17 cellular contexts compared by ENCODE assay signal in the genomic region with DNA sequence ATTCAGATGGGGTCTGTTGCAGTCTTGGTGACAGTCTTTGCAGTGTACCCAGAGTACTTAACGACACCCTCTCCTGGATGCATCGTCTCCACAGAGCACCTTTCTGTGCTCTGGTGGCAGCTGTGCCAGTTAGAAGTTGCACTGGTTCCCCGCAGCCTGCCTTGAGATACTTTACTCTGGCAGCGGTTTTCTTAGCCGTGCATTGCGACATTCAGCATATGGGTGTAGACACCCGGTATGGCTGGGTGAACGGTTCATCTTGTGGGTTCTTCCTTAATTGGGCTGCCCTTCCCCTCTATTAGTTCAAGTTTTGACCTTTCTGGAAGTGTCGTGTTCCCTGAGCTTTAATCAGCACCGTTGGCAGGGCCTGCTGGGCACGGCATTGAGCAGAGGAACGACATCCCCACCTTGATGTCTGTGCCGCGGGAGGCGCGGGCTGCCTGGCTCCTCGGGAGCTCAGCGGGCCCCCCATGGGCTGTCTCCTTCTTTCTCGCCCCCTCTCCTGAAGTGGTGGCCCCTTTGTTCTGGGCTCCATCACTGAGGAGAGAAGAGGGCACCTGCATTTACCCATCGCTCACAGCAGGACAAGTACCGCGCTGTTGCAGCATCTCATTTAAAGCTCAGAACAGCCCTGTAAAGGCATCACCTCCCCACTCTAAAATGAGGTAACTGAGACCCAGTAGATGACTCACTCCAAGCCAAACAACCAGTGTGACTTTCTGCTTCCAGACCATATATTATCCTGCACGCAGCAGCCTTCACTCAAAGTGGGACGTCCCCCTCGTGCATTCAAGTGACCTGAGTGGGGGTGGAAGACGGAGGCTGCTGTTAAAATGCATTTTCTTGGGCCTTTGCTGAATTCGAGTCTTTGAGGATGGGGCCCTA. TPM values are rescaled to one million over a fixed set of nuclear protein-coding genes. Genes with fewer than 3 reads are reported as not detected.
A peak's percentile ranks its signal among the peaks of the same experiment; 100 is the strongest.
DNase-seq lines count a peak whose midpoint lies in the region; ATAC-seq, FAIRE-seq and TF ChIP-seq lines count a peak whose summit lies in the region.
"Had no signal": no experiment of that assay in that cellular context is flagged by ENCODE, and none has a peak within 500 bp of the region (broad histone marks: within the 10 kb centered on the region; RNA-seq: fewer than 3 reads in every experiment).

No MANE protein-coding gene starts in this region.

- TF ChIP-seq CTCF in NB4 (IDR thresholded peaks at IDR 0.05; ENCODE audit: low read depth, low read length): no peak
- TF ChIP-seq CTCF in natural killer cell (IDR thresholded peaks at IDR 0.05): no peak
- TF ChIP-seq CTCF in CD4-positive, alpha-beta T cell (IDR thresholded peaks at IDR 0.05): no peak

- H3K4me3 ChIP-seq in NB4 (ENCODE audit: low read depth, low read length): no peak overlapping the region

- H3K9me3 ChIP-seq in CD4-positive, alpha-beta T cell (ENCODE audit: control insufficient read depth, low read length): no peaks in the 10 kb centered on the region

- no peaks in the 10 kb centered on the region for H3K9me3 Mint-ChIP-seq in natural killer cell
- no peaks in the 10 kb centered on the region for H3K9me3 Mint-ChIP-seq in CD4-positive, alpha-beta T cell
- H3K9me3 Mint-ChIP-seq: activated naive CD4-positive, alpha-beta T cell treated with anti-CD3 and anti-CD28 coated beads, Interleukin-2, amount 50 U/mL, for 72 hours; central memory CD8-positive, alpha-beta T cell; type B pancreatic cell had no signal

- H3K27me3 Mint-ChIP-seq in natural killer cell (ENCODE audit: low read depth in 2 of 2): peaks cover 37 to 49% of the 10 kb centered on the region in 2 donors
- peaks cover 14% of the 10 kb centered on the region for H3K27me3 Mint-ChIP-seq in CD4-positive, alpha-beta T cell

- intact Hi-C loops in natural killer cell (cut with micrococcal nuclease): no loop called here
- intact Hi-C loops in CD4-positive, alpha-beta T cell (cut with DNase I, micrococcal nuclease): no loop called here

- POLR2A ChIA-PET in CD4-positive, alpha-beta T cell (lab: Charles Lee): interaction anchor here (1.0 kb wide), 1 partner anchor 14 kb away, joined by 4 read pairs; no protein-coding TSS in a partner anchor

- TF ChIP-seq POLR2A in NB4 (IDR thresholded peaks at IDR 0.05; ENCODE audit: extremely low read depth, insufficient read length) (no peak), GM12891 (IDR thresholded peaks at IDR 0.05; ENCODE audit: low read depth, low read length) (no peak)

- H3K27ac Mint-ChIP-seq in natural killer cell: no peak overlapping the region
- H3K27ac Mint-ChIP-seq in CD4-positive, alpha-beta T cell: no peak overlapping the region
- H3K27ac Mint-ChIP-seq: type B pancreatic cell had no signal

- peak; percentile 42 for DNase-seq in COLO668 (lab: John Stamatoyannopoulos, UW; ENCODE audit: unreplicated experiment)
- DNase-seq in NB4 (ENCODE audit: low read depth): peak; percentile 90
- peak; percentile 20 for DNase-seq in amniotic epithelial cell (ENCODE audit: low read depth)
- DNase-seq in natural killer cell: no peak
- DNase-seq in CD4-positive, alpha-beta T cell: no peak
- no peak for DNase-seq in superior temporal gyrus (ENCODE audit: extremely low spot score)
- DNase-seq in GM12891 (ENCODE audit: insufficient read length, low spot score): no peak
- DNase-seq: activated CD4-positive, CD25-positive, alpha-beta regulatory T cell; EL; NCI-H187 treated with DMSO at 0.1 percent for 48 hours; SW 1271 had no signal

- no peaks in the 10 kb centered on the region for H3K36me3 Mint-ChIP-seq in natural killer cell
- H3K36me3 Mint-ChIP-seq in CD4-positive, alpha-beta T cell (ENCODE audit: low read depth): no peaks in the 10 kb centered on the region
- H3K36me3 Mint-ChIP-seq: activated naive CD4-positive, alpha-beta T cell treated with anti-CD3 and anti-CD28 coated beads, Interleukin-2, amount 50 U/mL, for 72 hours had no signal

- CTCF ChIA-PET in CD4-positive, alpha-beta T cell (lab: Charles Lee): interaction anchor here (1.3 kb wide), 1 partner anchor 14 kb away, joined by 3 read pairs; no protein-coding TSS in a partner anchor

- H3K4me3 Mint-ChIP-seq in natural killer cell: no peak overlapping the region
- H3K4me3 Mint-ChIP-seq in CD4-positive, alpha-beta T cell: no peak overlapping the region
- H3K4me3 Mint-ChIP-seq: central memory CD8-positive, alpha-beta T cell had no signal

- no peaks in the 10 kb centered on the region for H3K27me3 ChIP-seq in CD4-positive, alpha-beta T cell (ENCODE audit: control insufficient read depth, insufficient read depth, low read length)

- FAIRE-seq in GM12891 (lab: Jason Lieb, UNC): no peak
- FAIRE-seq: islet of Langerhans had no signal

- H3K27ac ChIP-seq in CD4-positive, alpha-beta T cell (ENCODE audit: low read depth, low read length): no peak overlapping the region

- H3K4me1 Mint-ChIP-seq in natural killer cell: peaks cover 19 to 29% of the 10 kb centered on the region in 2 donors
- H3K4me1 Mint-ChIP-seq in CD4-positive, alpha-beta T cell (ENCODE audit: low read depth): peaks cover 11% of the 10 kb centered on the region

- peak in 2 of 3 donors; percentile 51 to 64 for ATAC-seq in natural killer cell
- no peak for ATAC-seq in CD4-positive, alpha-beta T cell (ENCODE audit: poor library complexity)
- ATAC-seq in SK-N-SH treated with all-trans-retinoic acid at 6 μM for 48 hours: no peak

TF ChIP-seq in SK-N-SH treated with all-trans-retinoic acid at 6 μM for 48 hours, 23 proteins besides CTCF, POLR2A, EP300 and RAD21 (continues in another document):
- TF ChIP-seq ISL1 (CRISPR knock-in tag; IDR thresholded peaks at IDR 0.05): no peak
- no peak for TF ChIP-seq PPARA (CRISPR knock-in tag; IDR thresholded peaks at IDR 0.05; ENCODE audit: borderline replicate concordance)
- no peak for TF ChIP-seq CSDC2 (CRISPR knock-in tag; IDR thresholded peaks at IDR 0.05)
- no peak for TF ChIP-seq GLIS3 (CRISPR knock-in tag; IDR thresholded peaks at IDR 0.05)
- TF ChIP-seq BACH2 (CRISPR knock-in tag; IDR thresholded peaks at IDR 0.05; ENCODE audit: borderline replicate concordance): no peak
- no peak for TF ChIP-seq OSR1 (CRISPR knock-in tag; IDR thresholded peaks at IDR 0.05)
- TF ChIP-seq, protein P1, sequence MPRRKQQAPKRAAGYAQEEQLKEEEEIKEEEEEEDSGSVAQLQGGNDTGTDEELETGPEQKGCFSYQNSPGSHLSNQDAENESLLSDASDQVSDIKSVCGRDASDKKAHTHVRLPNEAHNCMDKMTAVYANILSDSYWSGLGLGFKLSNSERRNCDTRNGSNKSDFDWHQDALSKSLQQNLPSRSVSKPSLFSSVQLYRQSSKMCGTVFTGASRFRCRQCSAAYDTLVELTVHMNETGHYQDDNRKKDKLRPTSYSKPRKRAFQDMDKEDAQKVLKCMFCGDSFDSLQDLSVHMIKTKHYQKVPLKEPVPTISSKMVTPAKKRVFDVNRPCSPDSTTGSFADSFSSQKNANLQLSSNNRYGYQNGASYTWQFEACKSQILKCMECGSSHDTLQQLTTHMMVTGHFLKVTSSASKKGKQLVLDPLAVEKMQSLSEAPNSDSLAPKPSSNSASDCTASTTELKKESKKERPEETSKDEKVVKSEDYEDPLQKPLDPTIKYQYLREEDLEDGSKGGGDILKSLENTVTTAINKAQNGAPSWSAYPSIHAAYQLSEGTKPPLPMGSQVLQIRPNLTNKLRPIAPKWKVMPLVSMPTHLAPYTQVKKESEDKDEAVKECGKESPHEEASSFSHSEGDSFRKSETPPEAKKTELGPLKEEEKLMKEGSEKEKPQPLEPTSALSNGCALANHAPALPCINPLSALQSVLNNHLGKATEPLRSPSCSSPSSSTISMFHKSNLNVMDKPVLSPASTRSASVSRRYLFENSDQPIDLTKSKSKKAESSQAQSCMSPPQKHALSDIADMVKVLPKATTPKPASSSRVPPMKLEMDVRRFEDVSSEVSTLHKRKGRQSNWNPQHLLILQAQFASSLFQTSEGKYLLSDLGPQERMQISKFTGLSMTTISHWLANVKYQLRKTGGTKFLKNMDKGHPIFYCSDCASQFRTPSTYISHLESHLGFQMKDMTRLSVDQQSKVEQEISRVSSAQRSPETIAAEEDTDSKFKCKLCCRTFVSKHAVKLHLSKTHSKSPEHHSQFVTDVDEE (CRISPR knock-in tag; IDR thresholded peaks at IDR 0.05): no peak

TF ChIP-seq in GM12891, 5 proteins besides CTCF, POLR2A, EP300 and RAD21:
- TF ChIP-seq POU2F2 (IDR thresholded peaks at IDR 0.05; ENCODE audit: low read depth, low read length) (no peak), TAF1 (IDR thresholded peaks at IDR 0.05; ENCODE audit: low read depth, low read length) (no peak), SPI1 (IDR thresholded peaks at IDR 0.05; ENCODE audit: low read depth, low read length) (no peak), POLR2AphosphoS5 (IDR thresholded peaks at IDR 0.05; ENCODE audit: low read depth, low read length) (no peak), PAX5 (IDR thresholded peaks at IDR 0.05; ENCODE audit: insufficient read depth, low read length, severe bottlenecking) (no peak)

RNA-seq across cellular contexts. Expression of a gene that starts 13.3 kb away (rescaled TPM):
- total RNA-seq in natural killer cell: 1 to 10 TPM in 2 of 3 donors, not detected in 1; 1.0 to 7.5 TPM
- 1 to 10 TPM; 5.2 to 6.8 TPM for total RNA-seq in CD4-positive, alpha-beta T cell
- 0.01 TPM for polyA plus RNA-seq in GM12891 (2012; ENCODE audit: low read depth, missing spikeins)

RNA-seq across cellular contexts. Expression of a gene that starts 47.9 kb away (rescaled TPM):
- total RNA-seq in natural killer cell: 1 to 10 TPM; 2.6 to 8.7 (median 6.7) TPM
- total RNA-seq in CD4-positive, alpha-beta T cell: 1 to 10 TPM; 5.7 to 6.5 TPM
- polyA plus RNA-seq in GM12891 (2012; ENCODE audit: low read depth, missing spikeins): 0.06 TPM
- total RNA-seq: renal cortical epithelial cell had no signal

Comparison
In these comparisons a context has a peak if more than half of its experiments do, and no peak if none do; other contexts are left out.
1. DNase-seq: peak in COLO668 (single experiment), NB4 (single experiment) and amniotic epithelial cell (single experiment); none in natural killer cell (single experiment), CD4-positive, alpha-beta T cell (0 of 10), superior temporal gyrus (single experiment) and GM12891 (single experiment).
2. ATAC-seq: peak in natural killer cell (2 of 3); none in CD4-positive, alpha-beta T cell (single experiment) and SK-N-SH treated with all-trans-retinoic acid at 6 μM for 48 hours (single experiment).